1 cellular context compared by ENCODE assay signal in the genomic region with DNA sequence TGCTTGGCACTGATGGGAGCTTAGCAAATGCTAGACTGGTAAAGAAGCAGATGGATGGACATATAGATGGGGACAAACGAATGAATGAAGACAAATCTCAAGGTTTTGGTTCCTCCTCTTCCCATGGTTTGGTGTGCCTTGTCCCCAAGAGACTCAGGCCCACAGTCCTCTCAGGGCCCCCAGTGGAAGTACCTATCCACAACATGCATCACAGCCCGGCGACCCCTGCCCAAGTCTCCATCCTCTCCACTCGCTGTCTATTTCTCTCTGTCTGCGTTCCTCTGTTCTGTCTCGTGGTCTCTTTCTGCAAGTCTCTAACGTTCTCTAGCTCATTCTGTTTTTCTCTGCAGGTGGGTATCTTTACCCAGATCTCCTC.
TF ChIP-seq lines count a peak whose summit lies in the region.

No MANE protein-coding gene starts in this region.

TF ChIP-seq in GM23338, 12 proteins besides CTCF, POLR2A, EP300 and RAD21 (continued from another document):
- TF ChIP-seq, protein P1, sequence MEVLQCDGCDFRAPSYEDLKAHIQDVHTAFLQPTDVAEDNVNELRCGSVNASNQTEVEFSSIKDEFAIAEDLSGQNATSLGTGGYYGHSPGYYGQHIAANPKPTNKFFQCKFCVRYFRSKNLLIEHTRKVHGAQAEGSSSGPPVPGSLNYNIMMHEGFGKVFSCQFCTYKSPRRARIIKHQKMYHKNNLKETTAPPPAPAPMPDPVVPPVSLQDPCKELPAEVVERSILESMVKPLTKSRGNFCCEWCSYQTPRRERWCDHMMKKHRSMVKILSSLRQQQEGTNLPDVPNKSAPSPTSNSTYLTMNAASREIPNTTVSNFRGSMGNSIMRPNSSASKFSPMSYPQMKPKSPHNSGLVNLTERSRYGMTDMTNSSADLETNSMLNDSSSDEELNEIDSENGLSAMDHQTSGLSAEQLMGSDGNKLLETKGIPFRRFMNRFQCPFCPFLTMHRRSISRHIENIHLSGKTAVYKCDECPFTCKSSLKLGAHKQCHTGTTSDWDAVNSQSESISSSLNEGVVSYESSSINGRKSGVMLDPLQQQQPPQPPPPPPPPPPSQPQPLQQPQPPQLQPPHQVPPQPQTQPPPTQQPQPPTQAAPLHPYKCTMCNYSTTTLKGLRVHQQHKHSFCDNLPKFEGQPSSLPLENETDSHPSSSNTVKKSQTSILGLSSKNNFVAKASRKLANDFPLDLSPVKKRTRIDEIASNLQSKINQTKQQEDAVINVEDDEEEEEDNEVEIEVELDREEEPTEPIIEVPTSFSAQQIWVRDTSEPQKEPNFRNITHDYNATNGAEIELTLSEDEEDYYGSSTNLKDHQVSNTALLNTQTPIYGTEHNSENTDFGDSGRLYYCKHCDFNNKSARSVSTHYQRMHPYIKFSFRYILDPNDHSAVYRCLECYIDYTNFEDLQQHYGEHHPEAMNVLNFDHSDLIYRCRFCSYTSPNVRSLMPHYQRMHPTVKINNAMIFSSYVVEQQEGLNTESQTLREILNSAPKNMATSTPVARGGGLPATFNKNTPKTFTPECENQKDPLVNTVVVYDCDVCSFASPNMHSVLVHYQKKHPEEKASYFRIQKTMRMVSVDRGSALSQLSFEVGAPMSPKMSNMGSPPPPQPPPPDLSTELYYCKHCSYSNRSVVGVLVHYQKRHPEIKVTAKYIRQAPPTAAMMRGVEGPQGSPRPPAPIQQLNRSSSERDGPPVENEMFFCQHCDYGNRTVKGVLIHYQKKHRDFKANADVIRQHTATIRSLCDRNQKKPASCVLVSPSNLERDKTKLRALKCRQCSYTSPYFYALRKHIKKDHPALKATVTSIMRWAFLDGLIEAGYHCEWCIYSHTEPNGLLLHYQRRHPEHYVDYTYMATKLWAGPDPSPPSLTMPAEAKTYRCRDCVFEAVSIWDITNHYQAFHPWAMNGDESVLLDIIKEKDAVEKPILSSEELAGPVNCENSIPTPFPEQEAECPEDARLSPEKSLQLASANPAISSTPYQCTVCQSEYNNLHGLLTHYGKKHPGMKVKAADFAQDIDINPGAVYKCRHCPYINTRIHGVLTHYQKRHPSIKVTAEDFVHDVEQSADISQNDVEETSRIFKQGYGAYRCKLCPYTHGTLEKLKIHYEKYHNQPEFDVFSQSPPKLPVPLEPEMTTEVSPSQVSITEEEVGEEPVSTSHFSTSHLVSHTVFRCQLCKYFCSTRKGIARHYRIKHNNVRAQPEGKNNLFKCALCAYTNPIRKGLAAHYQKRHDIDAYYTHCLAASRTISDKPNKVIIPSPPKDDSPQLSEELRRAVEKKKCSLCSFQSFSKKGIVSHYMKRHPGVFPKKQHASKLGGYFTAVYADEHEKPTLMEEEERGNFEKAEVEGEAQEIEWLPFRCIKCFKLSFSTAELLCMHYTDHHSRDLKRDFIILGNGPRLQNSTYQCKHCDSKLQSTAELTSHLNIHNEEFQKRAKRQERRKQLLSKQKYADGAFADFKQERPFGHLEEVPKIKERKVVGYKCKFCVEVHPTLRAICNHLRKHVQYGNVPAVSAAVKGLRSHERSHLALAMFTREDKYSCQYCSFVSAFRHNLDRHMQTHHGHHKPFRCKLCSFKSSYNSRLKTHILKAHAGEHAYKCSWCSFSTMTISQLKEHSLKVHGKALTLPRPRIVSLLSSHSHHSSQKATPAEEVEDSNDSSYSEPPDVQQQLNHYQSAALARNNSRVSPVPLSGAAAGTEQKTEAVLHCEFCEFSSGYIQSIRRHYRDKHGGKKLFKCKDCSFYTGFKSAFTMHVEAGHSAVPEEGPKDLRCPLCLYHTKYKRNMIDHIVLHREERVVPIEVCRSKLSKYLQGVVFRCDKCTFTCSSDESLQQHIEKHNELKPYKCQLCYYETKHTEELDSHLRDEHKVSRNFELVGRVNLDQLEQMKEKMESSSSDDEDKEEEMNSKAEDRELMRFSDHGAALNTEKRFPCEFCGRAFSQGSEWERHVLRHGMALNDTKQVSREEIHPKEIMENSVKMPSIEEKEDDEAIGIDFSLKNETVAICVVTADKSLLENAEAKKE (CRISPR knock-in tag; IDR thresholded peaks at IDR 0.05): no peak
- TF ChIP-seq ZNF331 (CRISPR knock-in tag; IDR thresholded peaks at IDR 0.05; ENCODE audit: low read depth) (no peak), CREB1 (CRISPR knock-in tag; IDR thresholded peaks at IDR 0.05; ENCODE audit: low read depth) (no peak), EZH2phosphoT487 (IDR thresholded peaks at IDR 0.05; ENCODE audit: unreplicated experiment) (no peak)
